13 cellular contexts compared by ENCODE assay signal in genomic region chr22:23270212-23270733, GRCh38.
A peak's percentile ranks its signal among the peaks of the same experiment; 100 is the strongest.
DNase-seq lines count a peak whose midpoint lies in the region; ATAC-seq and TF ChIP-seq lines count a peak whose summit lies in the region.
"Had no signal": no experiment of that assay in that cellular context is flagged by ENCODE, and none has a peak within 500 bp of the region (broad histone marks: within the 10 kb centered on the region; RNA-seq: fewer than 3 reads in every experiment).

No MANE protein-coding gene starts in this region.

- H3K9me3 ChIP-seq in BLaER1 treated with 17β-estradiol and CSF1 and Interleukin-3, amounts not matched to agents 10 nM and 100 nM (replicated peaks in 1 of 11), result no peaks in the 10 kb centered on the region
- no peaks in the 10 kb centered on the region for H3K9me3 ChIP-seq in HUES48 (ENCODE audit: control insufficient read depth, insufficient read depth, low read length)
- H3K9me3 ChIP-seq: stomach had no signal

- no peak for DNase-seq in nephron progenitor cell
- DNase-seq in H4 (ENCODE audit: low spot score), result no peak
- DNase-seq in GDM1 (lab: John Stamatoyannopoulos, UW), result no peak
- DNase-seq: activated CD4-positive, CD25-positive, alpha-beta regulatory T cell; kidney glomerular epithelial cell; NCI-H446 treated with DMSO at 0.1 percent for 48 hours; stimulated activated CD4-positive, alpha-beta T cell treated with anti-CD3 and anti-CD28 coated beads, Interleukin-2, amount 100 ng/mL, for 48 hours; stomach had no signal

- no peak overlapping the region for H3K4me3 Mint-ChIP-seq in nephron progenitor cell

- H3K36me3 ChIP-seq in BLaER1 treated with 17β-estradiol and CSF1 and Interleukin-3, amounts not matched to agents 10 nM and 100 nM, result peaks cover 32 to 78% (median 43%) of the 10 kb centered on the region in 11 experiments
- H3K36me3 ChIP-seq in HUES48 (ENCODE audit: control insufficient read depth, insufficient read depth, low read length), result peaks cover 60% of the 10 kb centered on the region

- H3K4me1 Mint-ChIP-seq in nephron progenitor cell, result peaks cover 43% of the 10 kb centered on the region

- no peak for ATAC-seq in GM21723 (IDR thresholded peaks at IDR 0.05; ENCODE audit: unreplicated experiment)
- no peak for ATAC-seq in GM18511 (IDR thresholded peaks at IDR 0.05; ENCODE audit: unreplicated experiment)

- peaks cover 13 to 94% (median 71%) of the 10 kb centered on the region in 10 experiments for H3K4me1 ChIP-seq in BLaER1 treated with 17β-estradiol and CSF1 and Interleukin-3, amounts not matched to agents 10 nM and 100 nM
- peaks cover 26% of the 10 kb centered on the region for H3K4me1 ChIP-seq in HUES48 (ENCODE audit: control insufficient read depth, insufficient read depth, low read length)

- peak overlapping the region in 4 of 11 experiments; percentile 21 to 43 (median 32); a peak in 5 of 22 replicates for H3K27ac ChIP-seq in BLaER1 treated with 17β-estradiol and CSF1 and Interleukin-3, amounts not matched to agents 10 nM and 100 nM
- H3K27ac ChIP-seq in HUES48 (ENCODE audit: low read depth, low read length) (peak overlapping the region; percentile 21), cingulate gyrus (ENCODE audit: low read depth, low read length) (peak overlapping the region; percentile 54)

- H3K27ac Mint-ChIP-seq in nephron progenitor cell, result no peak overlapping the region

- TF ChIP-seq CTCF in nephron progenitor cell (IDR thresholded peaks at IDR 0.05), result peak; percentile 11

- peak overlapping the region in 2 of 10 experiments; percentile 5 to 14; a peak in 2 of 20 replicates for H3K4me3 ChIP-seq in BLaER1 treated with 17β-estradiol and CSF1 and Interleukin-3, amounts not matched to agents 10 nM and 100 nM
- H3K4me3 ChIP-seq in HUES48 (ENCODE audit: low read depth, low read length), result no peak overlapping the region
- H3K4me3 ChIP-seq: stomach had no signal

- H3K9ac ChIP-seq in BLaER1 treated with 17β-estradiol and CSF1 and Interleukin-3, amounts not matched to agents 10 nM and 100 nM, result peak overlapping the region in 4 of 11 experiments; percentile 4 to 50 (median 19); a peak in 3 of 22 replicates
- no peak overlapping the region for H3K9ac ChIP-seq in HUES48 (ENCODE audit: low read depth, low read length)

- peaks cover 0 to 23% (median 0%) of the 10 kb centered on the region in 11 experiments; a peak in 3 of 22 replicates for H3K27me3 ChIP-seq in BLaER1 treated with 17β-estradiol and CSF1 and Interleukin-3, amounts not matched to agents 10 nM and 100 nM
- H3K27me3 ChIP-seq in HUES48 (ENCODE audit: control insufficient read depth, insufficient read depth, low read length), result no peaks in the 10 kb centered on the region
- H3K27me3 ChIP-seq: stomach had no signal

- H3K9me3 Mint-ChIP-seq in nephron progenitor cell, result no peaks in the 10 kb centered on the region

- H3K27me3 Mint-ChIP-seq in nephron progenitor cell (ENCODE audit: low read depth, poor library complexity), result peaks cover 3% of the 10 kb centered on the region

- peaks cover 5 to 91% (median 62%) of the 10 kb centered on the region in 11 experiments; a peak in 20 of 22 replicates for H4K20me1 ChIP-seq in BLaER1 treated with 17β-estradiol and CSF1 and Interleukin-3, amounts not matched to agents 10 nM and 100 nM

- peak overlapping the region in 9 of 11 experiments; percentile 59 to 94 (median 78); a peak in 18 of 22 replicates for H3K4me2 ChIP-seq in BLaER1 treated with 17β-estradiol and CSF1 and Interleukin-3, amounts not matched to agents 10 nM and 100 nM

- H3K36me3 Mint-ChIP-seq in nephron progenitor cell (ENCODE audit: low read depth), result peaks cover 44% of the 10 kb centered on the region
